In genomic region chr5:38029431-38030065, GRCh38 we compare ENCODE assay signal across 1 cellular context.
TF ChIP-seq lines count a peak whose summit lies in the region.

No MANE protein-coding gene starts in this region.

TF ChIP-seq in HepG2, 621 proteins besides CTCF, POLR2A, EP300 and RAD21 (continued from another document):
- peak; percentile 13; the same call in 1 of the 2 replicates for TF ChIP-seq ZNF687 (CRISPR knock-in tag; IDR thresholded peaks at IDR 0.05)
